ENCODE assay signal across 8 cellular contexts in the genomic region with DNA sequence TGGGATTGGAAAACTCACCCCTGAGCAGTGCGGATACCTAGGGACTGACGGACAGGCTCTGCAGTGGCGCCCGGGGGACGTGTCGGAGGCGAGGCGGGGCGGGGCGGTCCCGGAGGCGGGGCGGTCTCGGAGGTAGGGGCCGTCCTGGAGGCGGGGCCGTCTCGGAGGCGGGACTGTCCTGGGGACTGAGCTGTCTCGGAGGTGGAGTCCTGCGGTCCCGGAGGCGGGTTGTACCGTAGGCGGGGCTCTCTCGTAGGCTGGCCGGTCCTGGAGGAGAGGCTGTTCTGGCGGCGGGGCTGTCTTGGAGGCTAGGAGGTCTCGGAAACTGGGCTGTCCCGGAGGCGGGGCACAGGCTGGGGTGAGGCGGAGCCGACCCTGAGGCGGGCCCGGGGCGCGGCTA.
DNase-seq lines count a peak whose midpoint lies in the region; ATAC-seq and TF ChIP-seq lines count a peak whose summit lies in the region.
"Not testable (repeated sequence)": the region's sequence is repeated elsewhere in the genome, so short reads cannot be mapped to it uniquely, and the experiment has no call there.

No MANE protein-coding gene starts in this region.

- peak overlapping the region; percentile 41 for H3K4me3 ChIP-seq in Caco-2 (ENCODE audit: low read depth, low read length)
- H3K4me3 ChIP-seq in effector memory CD4-positive, alpha-beta T cell (ENCODE audit: insufficient read depth, low read depth, low read length, poor library complexity, severe bottlenecking), result not testable (repeated sequence)

- H3K4me3 Mint-ChIP-seq in Caco-2 (ENCODE audit: unreplicated experiment) (peak overlapping the region; percentile 69), natural killer cell (peak overlapping the region; percentile 81)

- H3K4me1 Mint-ChIP-seq in Caco-2 (ENCODE audit: low read depth, unreplicated experiment); natural killer cell: not testable (repeated sequence)

- intact Hi-C loops in Caco-2 (cut with micrococcal nuclease; ENCODE audit: unreplicated experiment); natural killer cell (cut with micrococcal nuclease): not testable (repeated sequence)

- H3K27me3 Mint-ChIP-seq in Caco-2 (ENCODE audit: insufficient read depth, unreplicated experiment); natural killer cell (ENCODE audit: low read depth in 2 of 2): not testable (repeated sequence)

- not testable (repeated sequence) for H3K27ac Mint-ChIP-seq in Caco-2 (ENCODE audit: unreplicated experiment)
- peak overlapping the region; percentile 82 to 85 for H3K27ac Mint-ChIP-seq in natural killer cell

- POLR2A ChIA-PET in Caco-2 (lab: Charles Lee), result not testable (repeated sequence)

- CTCF ChIA-PET in Caco-2 (lab: Charles Lee), result not testable (repeated sequence)

- not testable (repeated sequence) for H3K36me3 ChIP-seq in Caco-2 (ENCODE audit: control insufficient read depth, insufficient read depth, low read length); effector memory CD4-positive, alpha-beta T cell (ENCODE audit: control insufficient read depth, insufficient read depth, low read length)

- not testable (repeated sequence) for TF ChIP-seq CTCF in Caco-2 (IDR thresholded peaks at IDR 0.05; ENCODE audit: insufficient read depth in 1 of 2, low read depth in 1 of 2, low read length in 1 of 2, severe bottlenecking in 1 of 2, unreplicated experiment in 1 of 2); natural killer cell (IDR thresholded peaks at IDR 0.05)

- H3K36me3 Mint-ChIP-seq in Caco-2 (ENCODE audit: insufficient read depth, unreplicated experiment); natural killer cell: not testable (repeated sequence)

- not testable (repeated sequence) for H3K9me3 ChIP-seq in Caco-2; effector memory CD4-positive, alpha-beta T cell (ENCODE audit: control insufficient read depth, low read length)

- ATAC-seq in GM21619 (IDR thresholded peaks at IDR 0.05; ENCODE audit: unreplicated experiment) (peak; percentile 74), HG03575 (IDR thresholded peaks at IDR 0.05; ENCODE audit: extremely low read depth, insufficient number of reproducible peaks, low FRiP score, unreplicated experiment) (peak; percentile 63), natural killer cell (peak; percentile 76 to 93 (median 82))

- BruUV-seq in Caco-2 (replicated peaks; lab: Mats Ljungman, UMichigan), result not testable (repeated sequence)

- not testable (repeated sequence) for H3K9me3 Mint-ChIP-seq in Caco-2 (ENCODE audit: unreplicated experiment); natural killer cell

- H3K27ac ChIP-seq in effector memory CD4-positive, alpha-beta T cell (ENCODE audit: insufficient read depth, low read length, poor library complexity, severe bottlenecking), result peak overlapping the region; percentile 80

- H3K27me3 ChIP-seq in Caco-2 (replicated peaks; ENCODE audit: control insufficient read depth, insufficient read depth, low read length); effector memory CD4-positive, alpha-beta T cell (replicated peaks; ENCODE audit: control insufficient read depth, insufficient read depth, low read length, poor library complexity, severe bottlenecking): not testable (repeated sequence)

- not testable (repeated sequence) for H3K4me1 ChIP-seq in Caco-2; effector memory CD4-positive, alpha-beta T cell (ENCODE audit: control insufficient read depth, insufficient read depth, low read length, poor library complexity, severe bottlenecking)

- DNase-seq in Caco-2, result peak; percentile 94 to 97
- DNase-seq in OCI-M1 (lab: John Stamatoyannopoulos, UW), result peak; percentile 83
- DNase-seq in activated CD8-positive, alpha-beta memory T cell treated with anti-CD3 and anti-CD28 coated beads, Interleukin-2, amount 50 U/mL, for 48 hours, result peak; percentile 94
- DNase-seq in effector memory CD4-positive, alpha-beta T cell, result peak; percentile 84 to 94 (median 93)
- DNase-seq in natural killer cell, result peak; percentile 98
- DNase-seq in stimulated activated CD8-positive, alpha-beta memory T cell treated with anti-CD3 and anti-CD28 coated beads, Interleukin-2, amount 100 ng/mL, for 48 hours (ENCODE audit: low read depth in 2 of 2), result peak; percentile 86 to 90
